ENCODE assay signal across 18 cellular contexts in the genomic region with DNA sequence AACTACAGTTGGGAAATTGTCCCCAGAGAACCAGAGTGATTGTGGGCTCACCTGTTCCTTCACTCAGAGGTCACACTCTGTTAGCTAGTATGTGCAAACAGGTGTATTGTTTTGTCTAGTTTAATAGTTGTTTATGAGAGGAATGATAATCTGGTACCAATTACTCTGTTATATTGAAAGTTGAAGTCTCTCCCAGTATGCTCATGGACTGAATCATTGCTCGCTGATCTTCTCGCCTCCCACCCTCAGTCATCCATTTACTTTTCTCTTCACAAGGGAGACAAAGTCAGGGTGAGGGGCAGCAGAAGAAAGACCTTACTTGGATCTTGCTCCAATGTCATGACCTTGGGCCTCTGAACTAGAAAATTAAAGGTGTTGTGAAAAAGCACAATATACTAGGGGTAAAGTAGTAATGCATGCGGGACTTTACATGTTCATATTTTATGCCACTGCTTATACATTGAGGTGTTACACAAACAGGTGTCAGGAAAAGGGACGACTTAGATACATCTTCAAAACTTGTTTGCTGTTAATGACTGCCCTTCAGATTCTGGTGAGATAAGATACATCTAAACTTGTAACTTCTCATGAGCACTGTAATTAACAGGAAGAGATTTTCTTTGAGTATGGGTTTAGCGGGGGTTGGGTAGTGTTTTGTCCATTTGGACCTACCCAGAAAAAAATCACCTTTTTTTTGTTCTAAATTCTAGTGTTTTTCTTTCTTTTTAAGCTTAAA. TPM values are rescaled to one million over a fixed set of nuclear protein-coding genes. Genes with fewer than 3 reads are reported as not detected.
DNase-seq lines count a peak whose midpoint lies in the region; ATAC-seq and TF ChIP-seq lines count a peak whose summit lies in the region.
"Had no signal": no experiment of that assay in that cellular context is flagged by ENCODE, and none has a peak within 500 bp of the region (broad histone marks: within the 10 kb centered on the region; RNA-seq: fewer than 3 reads in every experiment).

No MANE protein-coding gene starts in this region.

- H3K27ac ChIP-seq in CD4-positive, CD25-positive, alpha-beta regulatory T cell (ENCODE audit: insufficient read depth, low read length, poor library complexity, severe bottlenecking), result no peak overlapping the region
- H3K27ac ChIP-seq: cardiac muscle cell, neutrophil had no signal

- no peaks in the 10 kb centered on the region for H3K27me3 Mint-ChIP-seq in CD4-positive, CD25-positive, alpha-beta regulatory T cell
- no peaks in the 10 kb centered on the region for H3K27me3 Mint-ChIP-seq in T-helper 2 cell treated with Interferon-gamma antibody and Interleukin-4, amounts not matched to agents 5 μg/mL and 100 μg/mL, for 36 hours (ENCODE audit: low read depth)
- H3K27me3 Mint-ChIP-seq in memory B cell, result no peaks in the 10 kb centered on the region
- no peaks in the 10 kb centered on the region for H3K27me3 Mint-ChIP-seq in mesothelial cell of epicardium (ENCODE audit: low read depth)

- peak overlapping the region; percentile 43 to 90 (median 82) for H3K27ac Mint-ChIP-seq in CD4-positive, CD25-positive, alpha-beta regulatory T cell
- H3K27ac Mint-ChIP-seq in T-helper 2 cell treated with Interferon-gamma antibody and Interleukin-4, amounts not matched to agents 5 μg/mL and 100 μg/mL, for 36 hours, result peak overlapping the region; percentile 11
- H3K27ac Mint-ChIP-seq in memory B cell (peak overlapping the region; percentile 37), mesothelial cell of epicardium (no peak overlapping the region)

- peak in 1 of 3 donors; percentile 29 for DNase-seq in CD4-positive, CD25-positive, alpha-beta regulatory T cell
- DNase-seq in T-helper 2 cell treated with Interferon-gamma antibody and Interleukin-4, amounts not matched to agents 5 μg/mL and 100 μg/mL, for 36 hours (ENCODE audit: low spot score), result no peak
- no peak for DNase-seq in memory B cell (ENCODE audit: low spot score in 2 of 2)
- no peak for DNase-seq in stimulated activated CD4-positive, alpha-beta T cell treated with anti-CD3 and anti-CD28 coated beads, Interleukin-2, amount 100 ng/mL, for 48 hours
- DNase-seq in mesenteric fat pad (ENCODE audit: low spot score), result no peak
- DNase-seq in mesothelial cell of epicardium (ENCODE audit: low spot score in 2 of 2, unreplicated experiment in 2 of 2), result no peak
- DNase-seq in stimulated activated CD4-positive, alpha-beta T cell treated with anti-CD3 and anti-CD28 coated beads, Interleukin-4, amount 100 ng/mL, for 4 hours, result no peak
- DNase-seq: DMS 273 treated with DMSO at 0.1 percent for 48 hours; effector CD8-positive, alpha-beta T cell; HCEC 1CT; islet precursor cell; mesendoderm; MM.1S; NCI-H2107; RPMI8226 had no signal

- H3K9me3 Mint-ChIP-seq in CD4-positive, CD25-positive, alpha-beta regulatory T cell, result no peaks in the 10 kb centered on the region
- no peaks in the 10 kb centered on the region for H3K9me3 Mint-ChIP-seq in T-helper 2 cell treated with Interferon-gamma antibody and Interleukin-4, amounts not matched to agents 5 μg/mL and 100 μg/mL, for 36 hours
- no peaks in the 10 kb centered on the region for H3K9me3 Mint-ChIP-seq in memory B cell
- H3K9me3 Mint-ChIP-seq in mesothelial cell of epicardium, result no peaks in the 10 kb centered on the region

- peaks cover 61 to 90% (median 72%) of the 10 kb centered on the region in 4 donors for H3K4me1 Mint-ChIP-seq in CD4-positive, CD25-positive, alpha-beta regulatory T cell
- H3K4me1 Mint-ChIP-seq in T-helper 2 cell treated with Interferon-gamma antibody and Interleukin-4, amounts not matched to agents 5 μg/mL and 100 μg/mL, for 36 hours (ENCODE audit: low read depth), result peaks cover 53% of the 10 kb centered on the region
- H3K4me1 Mint-ChIP-seq in memory B cell (peaks cover 62% of the 10 kb centered on the region), mesothelial cell of epicardium (peaks cover 45% of the 10 kb centered on the region)

- TF ChIP-seq CTCF in mesothelial cell of epicardium (IDR thresholded peaks at IDR 0.05; ENCODE audit: unreplicated experiment), result no peak

- H3K27me3 ChIP-seq in CD4-positive, CD25-positive, alpha-beta regulatory T cell (ENCODE audit: control insufficient read depth, insufficient read depth, low read length), result no peaks in the 10 kb centered on the region
- H3K27me3 ChIP-seq: cardiac muscle cell, neutrophil had no signal

- no peaks in the 10 kb centered on the region for H3K36me3 ChIP-seq in CD4-positive, CD25-positive, alpha-beta regulatory T cell (ENCODE audit: control insufficient read depth, insufficient read depth, low read length)
- H3K36me3 ChIP-seq: cardiac muscle cell, neutrophil had no signal

- H3K4me1 ChIP-seq in CD4-positive, CD25-positive, alpha-beta regulatory T cell (ENCODE audit: control insufficient read depth, insufficient read depth, low read length, poor library complexity, severe bottlenecking), result peaks cover 60% of the 10 kb centered on the region

- H3K4me3 Mint-ChIP-seq in CD4-positive, CD25-positive, alpha-beta regulatory T cell, result peak overlapping the region; percentile 39 to 71 (median 68)
- H3K4me3 Mint-ChIP-seq in T-helper 2 cell treated with Interferon-gamma antibody and Interleukin-4, amounts not matched to agents 5 μg/mL and 100 μg/mL, for 36 hours, result peak overlapping the region; percentile 57
- H3K4me3 Mint-ChIP-seq in memory B cell (peak overlapping the region; percentile 21), mesothelial cell of epicardium (no peak overlapping the region)

- no peaks in the 10 kb centered on the region for H3K9me3 ChIP-seq in CD4-positive, CD25-positive, alpha-beta regulatory T cell (ENCODE audit: control insufficient read depth in 2 of 2, low read length in 2 of 2)
- H3K9me3 ChIP-seq: neutrophil had no signal

- H3K4me3 ChIP-seq in CD4-positive, CD25-positive, alpha-beta regulatory T cell (ENCODE audit: low read depth, low read length), result peak overlapping the region; percentile 85
- H3K4me3 ChIP-seq: cardiac muscle cell had no signal

- no peak for ATAC-seq in CD4-positive, CD25-positive, alpha-beta regulatory T cell (ENCODE audit: low read depth in 2 of 2)
- peak; percentile 29 for ATAC-seq in GM18511 (IDR thresholded peaks at IDR 0.05; ENCODE audit: unreplicated experiment)
- no peak for ATAC-seq in memory B cell (ENCODE audit: low read depth)

- H3K36me3 Mint-ChIP-seq in CD4-positive, CD25-positive, alpha-beta regulatory T cell, result peaks cover 3% of the 10 kb centered on the region
- H3K36me3 Mint-ChIP-seq in T-helper 2 cell treated with Interferon-gamma antibody and Interleukin-4, amounts not matched to agents 5 μg/mL and 100 μg/mL, for 36 hours (ENCODE audit: low read depth), result peaks cover 20% of the 10 kb centered on the region
- peaks cover 7% of the 10 kb centered on the region for H3K36me3 Mint-ChIP-seq in memory B cell
- no peaks in the 10 kb centered on the region for H3K36me3 Mint-ChIP-seq in mesothelial cell of epicardium

RNA-seq across cellular contexts. Expression of a gene that starts 36.9 kb away (rescaled TPM):
- total RNA-seq in CD4-positive, CD25-positive, alpha-beta regulatory T cell, result 95.7 TPM
- 10 to 100 TPM; 39.6 to 45.4 (median 42.6) TPM for polyA plus RNA-seq in CD4-positive, CD25-positive, alpha-beta regulatory T cell
- total RNA-seq in mesenteric fat pad (132 TPM), mesothelial cell of epicardium (35.4 to 37.3 TPM (median 35.6 TPM) in 3 replicates)
